ENCODE assay signal across 8 cellular contexts in genomic region chr7:149028346-149029109, GRCh38. TPM values are rescaled to one million over a fixed set of nuclear protein-coding genes. Genes with fewer than 3 reads are reported as not detected.
DNase-seq lines count a peak whose midpoint lies in the region; ATAC-seq and TF ChIP-seq lines count a peak whose summit lies in the region.

PDIA4 (minus strand) TSS chr7:149028505; CDS start chr7:149028408, 97 bp downstream.

- H3K4me1 ChIP-seq in adipocyte (ENCODE audit: control insufficient read depth, insufficient read depth, low read length) (peaks cover 17% of the 10 kb centered on the region), cardiac muscle cell (ENCODE audit: low read depth) (peaks cover 26% of the 10 kb centered on the region), parathyroid adenoma (peaks cover 5% of the 10 kb centered on the region), tibial nerve (peaks cover 0 to 41% (median 14%) of the 10 kb centered on the region in 4 donors)

- H3K4me3 ChIP-seq in GM12875 (ENCODE audit: low read depth, low read length) (peak within 1 kb of the TSS; percentile 82), adipocyte (ENCODE audit: low read length) (peak within 1 kb of the TSS; percentile 94), cardiac muscle cell (peak within 1 kb of the TSS; percentile 88), parathyroid adenoma (ENCODE audit: low read depth, low read length) (peak within 1 kb of the TSS; percentile 63), tibial nerve (peak within 1 kb of the TSS; percentile 66 to 85 (median 80))

- peak within 1 kb of the TSS; percentile 95 for H3K9ac ChIP-seq in adipocyte (ENCODE audit: low read length)
- H3K9ac ChIP-seq in parathyroid adenoma = peak within 1 kb of the TSS; percentile 31

- H3K9me3 ChIP-seq in adipocyte (ENCODE audit: control insufficient read depth, low read length) = no peaks in the 10 kb centered on the region
- no peaks in the 10 kb centered on the region for H3K9me3 ChIP-seq in cardiac muscle cell (ENCODE audit: low read depth)
- no peaks in the 10 kb centered on the region for H3K9me3 ChIP-seq in parathyroid adenoma (ENCODE audit: control insufficient read depth, low read length)
- no peaks in the 10 kb centered on the region for H3K9me3 ChIP-seq in tibial nerve

- ATAC-seq in HG02798 (IDR thresholded peaks at IDR 0.05; ENCODE audit: poor library complexity, unreplicated experiment) = peak; percentile 92

- peak within 1 kb of the TSS; percentile 96 for H3K27ac ChIP-seq in cardiac muscle cell
- H3K27ac ChIP-seq in parathyroid adenoma = peak within 1 kb of the TSS; percentile 63
- peak within 1 kb of the TSS; percentile 74 to 95 (median 90) for H3K27ac ChIP-seq in tibial nerve

- TF ChIP-seq CTCF in GM12875 (IDR thresholded peaks at IDR 0.05; ENCODE audit: borderline replicate concordance, insufficient read depth, low read depth, low read length) (peak; percentile 32), cardiac muscle cell (IDR thresholded peaks at IDR 0.05; ENCODE audit: low read depth, low read length) (peak; percentile 13), parathyroid adenoma (IDR thresholded peaks at IDR 0.05) (peak; percentile 14), tibial nerve (IDR thresholded peaks at IDR 0.05) (peak in 4 of 5 experiments; percentile 20 to 69 (median 40))

- 0 to 2% methylated on average over 16 to 34 of the region's 87 CpGs for WGBS in tibial nerve, 2 donors

- no peaks in the 10 kb centered on the region for H3K27me3 ChIP-seq in adipocyte (replicated peaks; ENCODE audit: control insufficient read depth, insufficient read depth, low read length)
- H3K27me3 ChIP-seq in cardiac muscle cell = no peaks in the 10 kb centered on the region
- no peaks in the 10 kb centered on the region for H3K27me3 ChIP-seq in parathyroid adenoma (ENCODE audit: control insufficient read depth, insufficient read depth, low read length)
- no peaks in the 10 kb centered on the region for H3K27me3 ChIP-seq in tibial nerve

- peak within 1 kb of the TSS; percentile 85 for H3K4me2 ChIP-seq in parathyroid adenoma (ENCODE audit: low read length)

- peak; percentile 7 to 83 for TF ChIP-seq POLR2A in tibial nerve (IDR thresholded peaks at IDR 0.05)

- DNase-seq in NCI-H1436 (lab: John Stamatoyannopoulos, UW) = peak; percentile 97
- DNase-seq in T follicular helper cell (ENCODE audit: low read depth) = peak; percentile 98
- DNase-seq in adipocyte (ENCODE audit: low read depth) = peak; percentile 99
- peak; percentile 99 to 100 for DNase-seq in cardiac muscle cell (ENCODE audit: low read depth in 1 of 2, low spot score in 1 of 2)
- DNase-seq in tibial nerve (ENCODE audit: low spot score in 2 of 2) = peak; percentile 96 to 99

- H2AFZ ChIP-seq in parathyroid adenoma = peak within 1 kb of the TSS; percentile 88

- peak; percentile 70 to 93 for TF ChIP-seq EP300 in tibial nerve (IDR thresholded peaks at IDR 0.05)

- H3K79me2 ChIP-seq in parathyroid adenoma = peaks cover 14% of the 10 kb centered on the region

- H3K36me3 ChIP-seq in adipocyte (ENCODE audit: control insufficient read depth, insufficient read depth, low read length, severe bottlenecking) (no peaks in the 10 kb centered on the region), cardiac muscle cell (no peaks in the 10 kb centered on the region), parathyroid adenoma (ENCODE audit: control insufficient read depth, insufficient read depth, low read length) (no peaks in the 10 kb centered on the region), tibial nerve (no peaks in the 10 kb centered on the region)

RNA-seq across cellular contexts. Expression of gene PDIA4, which starts in this region (rescaled TPM):
- total RNA-seq in cardiac muscle cell (150 and 323 TPM in 2 replicates), tibial nerve (100 to 1,000 TPM in 1 of 4 donors, 10 to 100 TPM in 3; 40.4 to 124 (median 45.2) TPM)
- polyA plus RNA-seq in cardiac muscle cell = 148 and 367 TPM in 2 replicates

Comparison
In these comparisons a context has a peak if more than half of its experiments do, and no peak if none do; other contexts are left out.
1. Peak in every context shown above with its lines: DNase-seq, ATAC-seq, H3K4me3 ChIP-seq and H3K27ac ChIP-seq.